8 cellular contexts compared by ENCODE assay signal in genomic region chr11:61955031-61955415, GRCh38. TPM values are rescaled to one million over a fixed set of nuclear protein-coding genes. Genes with fewer than 3 reads are reported as not detected.
DNase-seq lines count a peak whose midpoint lies in the region; ATAC-seq and TF ChIP-seq lines count a peak whose summit lies in the region.

No MANE protein-coding gene starts in this region.

- H3K27me3 ChIP-seq in HUES64 (ENCODE audit: insufficient read depth, low read length) (peaks cover 32% of the 10 kb centered on the region), mammary epithelial cell (ENCODE audit: insufficient read depth, low read length) (no peaks in the 10 kb centered on the region), iPS-20b (ENCODE audit: insufficient read depth, low read length) (peaks cover 34% of the 10 kb centered on the region), skeletal muscle satellite cell (ENCODE audit: control insufficient read depth, insufficient read depth, low read length) (no peaks in the 10 kb centered on the region)

- no peaks in the 10 kb centered on the region for H4K20me1 ChIP-seq in mammary epithelial cell (ENCODE audit: insufficient read depth, low read length)

- in situ Hi-C loops in mammary epithelial cell (cut with MboI; ENCODE audit: low sequenced_read_pairs in 2 of 2), result no loop called here

- H3K36me3 ChIP-seq in HUES64 (ENCODE audit: insufficient read depth, low read length) (no peaks in the 10 kb centered on the region), mammary epithelial cell (ENCODE audit: insufficient read depth, low read length) (no peaks in the 10 kb centered on the region), iPS-20b (ENCODE audit: insufficient read depth, low read depth, low read length) (no peaks in the 10 kb centered on the region), skeletal muscle satellite cell (ENCODE audit: insufficient read depth, low read length) (peaks cover 4% of the 10 kb centered on the region)

- H3K79me2 ChIP-seq in mammary epithelial cell (ENCODE audit: insufficient read depth, low read length), result no peaks in the 10 kb centered on the region

- DNase-seq in 8988T (peak; percentile 57), mammary epithelial cell (peak; percentile 21), NCI-H446 treated with DMSO at 0.1 percent for 48 hours (lab: John Stamatoyannopoulos, UW) (no peak), SW480 (ENCODE audit: low spot score) (no peak)

- TF ChIP-seq CTCF in mammary epithelial cell (conservative IDR thresholded peaks at IDR 0.05 in 1 of 2, IDR thresholded peaks at IDR 0.05 in 1 of 2; ENCODE audit: extremely low read depth in 1 of 2, insufficient read depth in 1 of 2, low read depth in 1 of 2, low read length in 2 of 2), result peak in 1 of 2 donors; percentile 34

- H3K9me3 ChIP-seq in HUES64 (ENCODE audit: insufficient read depth, low read depth, low read length) (no peaks in the 10 kb centered on the region), mammary epithelial cell (replicated peaks; ENCODE audit: insufficient read depth, low read length) (no peaks in the 10 kb centered on the region), iPS-20b (ENCODE audit: insufficient read depth, low read depth, low read length) (no peaks in the 10 kb centered on the region), skeletal muscle satellite cell (replicated peaks; ENCODE audit: low read length) (no peaks in the 10 kb centered on the region)

- H3K9ac ChIP-seq in HUES64 (ENCODE audit: low read depth, low read length), result no peak overlapping the region
- no peak overlapping the region for H3K9ac ChIP-seq in mammary epithelial cell (ENCODE audit: insufficient read depth, low read length)
- no peak overlapping the region; the same call in 1 of the 2 replicates for H3K9ac ChIP-seq in iPS-20b (ENCODE audit: low read depth, low read length)
- peak overlapping the region; percentile 82 for H3K9ac ChIP-seq in skeletal muscle satellite cell (ENCODE audit: low read depth, low read length)

- no peak for ATAC-seq in GM19463 (IDR thresholded peaks at IDR 0.05; ENCODE audit: unreplicated experiment)

- H3K27ac ChIP-seq in HUES64 (ENCODE audit: low read depth, low read length), result no peak overlapping the region
- H3K27ac ChIP-seq in mammary epithelial cell (ENCODE audit: insufficient read depth, low read depth, low read length), result no peak overlapping the region
- no peak overlapping the region for H3K27ac ChIP-seq in iPS-20b (ENCODE audit: low read length)

- intact Hi-C loops in mammary epithelial cell (cut with micrococcal nuclease), result no loop called here

- peak overlapping the region; percentile 71 for H2AFZ ChIP-seq in mammary epithelial cell (ENCODE audit: low read depth, low read length)

- H3K4me3 ChIP-seq in HUES64 (ENCODE audit: low read length), result peak overlapping the region; percentile 46
- H3K4me3 ChIP-seq in mammary epithelial cell (replicated peaks in 1 of 3; ENCODE audit: insufficient read depth in 1 of 3, low read depth in 2 of 3, low read length in 3 of 3), result peak overlapping the region in 1 of 3 experiments; percentile 27
- H3K4me3 ChIP-seq in iPS-20b (ENCODE audit: low read length), result peak overlapping the region; percentile 52
- peak overlapping the region; percentile 65 for H3K4me3 ChIP-seq in skeletal muscle satellite cell (ENCODE audit: low read length)

- CTCF ChIA-PET in mammary epithelial cell (lab: Charles Lee; ENCODE audit: low non-redundant PET), result no interaction called here

- dilution Hi-C loops in mammary epithelial cell (cut with HindIII; ENCODE audit: low sequenced_read_pairs), result no loop called here

- H3K4me2 ChIP-seq in mammary epithelial cell (ENCODE audit: insufficient read depth, low read depth, low read length), result peak overlapping the region; percentile 65
- H3K4me2 ChIP-seq in skeletal muscle satellite cell (ENCODE audit: low read length), result peak overlapping the region; percentile 86

- no TSS peak for BruUV-seq in mammary epithelial cell (replicated peaks; lab: Mats Ljungman, UMichigan)

- H3K4me1 ChIP-seq in HUES64 (ENCODE audit: insufficient read depth, low read length), result peaks cover 4% of the 10 kb centered on the region; the same call in 1 of the 2 replicates
- peaks cover 19% of the 10 kb centered on the region for H3K4me1 ChIP-seq in mammary epithelial cell (ENCODE audit: insufficient read depth, low read length)
- H3K4me1 ChIP-seq in iPS-20b (ENCODE audit: insufficient read depth, low read length), result no peaks in the 10 kb centered on the region; the same call in 1 of the 2 replicates
- H3K4me1 ChIP-seq in skeletal muscle satellite cell (ENCODE audit: control insufficient read depth, insufficient read depth, low read length), result peaks cover 20% of the 10 kb centered on the region

- WGBS in HUES64, result 9% methylated on average over 19 of the region's 19 CpGs
- 18% methylated on average over 6 of the region's 19 CpGs for WGBS in mammary epithelial cell (ENCODE audit: low coverage, missing lambda C conversion rate)

RNA-seq across cellular contexts. Expression of gene BEST1, which starts 4.9 kb away (rescaled TPM):
- polyA plus RNA-seq in HUES64 (2013, experiment 1 of 2), result not detected
- 0.13 TPM for polyA plus RNA-seq in HUES64 (2013, experiment 2 of 2)
- total RNA-seq in mammary epithelial cell, result under 1 TPM; 0.24 to 0.67 TPM
- 0.14 TPM for polyA plus RNA-seq in mammary epithelial cell
- polyA minus RNA-seq in mammary epithelial cell, result 0.26 TPM
- 3.1 and 6.6 TPM in 2 replicates for total RNA-seq in skeletal muscle satellite cell (2012; rRNA removed)

RNA-seq across cellular contexts. Expression of gene FTH1, which starts 12.4 kb away (rescaled TPM):
- polyA plus RNA-seq in HUES64 (2013, experiment 1 of 2), result 1,753 TPM
- polyA plus RNA-seq in HUES64 (2013, experiment 2 of 2), result 2,093 TPM
- total RNA-seq in mammary epithelial cell, result 1,000 to 10,000 TPM; 2,122 to 4,396 TPM
- polyA plus RNA-seq in mammary epithelial cell, result 3,424 TPM
- 11,932 TPM for polyA minus RNA-seq in mammary epithelial cell
- total RNA-seq in skeletal muscle satellite cell (2012; rRNA removed), result 1,132 and 1,151 TPM in 2 replicates

RNA-seq across cellular contexts. Expression of gene RAB3IL1, which starts 37.7 kb away (rescaled TPM):
- 2.6 TPM for polyA plus RNA-seq in HUES64 (2013, experiment 1 of 2)
- polyA plus RNA-seq in HUES64 (2013, experiment 2 of 2), result 3.7 TPM
- total RNA-seq in mammary epithelial cell, result 1 to 10 TPM; 1.4 to 2.3 TPM
- 1.00 TPM for polyA plus RNA-seq in mammary epithelial cell
- polyA minus RNA-seq in mammary epithelial cell, result 0.57 TPM
- total RNA-seq in skeletal muscle satellite cell (2012; rRNA removed), result 6.6 and 56.8 TPM in 2 replicates

Comparison
In these comparisons a context has a peak if more than half of its experiments do, and no peak if none do; other contexts are left out.
1. DNase-seq: peak in 8988T (single experiment) and mammary epithelial cell (single experiment); none in NCI-H446 treated with DMSO at 0.1 percent for 48 hours (single experiment) and SW480 (single experiment).